8 cellular contexts compared by ENCODE assay signal in the genomic region with DNA sequence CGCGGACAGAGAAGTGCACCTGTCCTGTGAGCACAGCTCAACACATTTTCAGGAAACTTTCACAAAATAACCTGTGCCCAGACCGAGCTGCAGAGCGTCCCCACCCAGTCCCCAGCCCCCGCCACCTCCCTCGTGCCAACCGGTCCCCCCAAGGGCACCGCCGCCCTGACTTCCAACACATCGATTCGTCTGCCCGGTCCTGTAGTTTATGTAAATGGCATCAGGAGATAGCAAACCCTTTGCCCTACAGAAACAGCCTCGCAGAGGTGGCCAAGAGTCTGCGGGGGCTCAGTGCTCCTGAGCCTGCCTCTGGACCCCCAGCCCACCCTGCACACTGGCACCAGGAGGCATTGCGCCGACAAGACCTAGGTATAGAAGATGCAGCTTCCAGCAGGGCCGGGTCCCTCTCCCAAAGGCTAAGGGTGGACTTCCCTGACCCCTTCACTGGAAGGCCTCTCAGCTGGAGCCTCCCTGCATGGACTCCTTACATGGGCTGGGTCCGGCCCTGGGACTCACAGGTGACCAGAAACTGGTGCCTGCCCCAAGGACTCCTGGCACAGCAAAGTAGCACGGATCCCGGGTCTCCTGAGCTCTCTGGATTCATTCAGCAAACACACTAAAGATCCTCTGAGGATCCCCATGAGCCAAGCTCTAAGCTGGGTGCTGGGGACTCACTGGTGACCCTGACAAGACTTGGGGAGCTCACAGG. TPM values are rescaled to one million over a fixed set of nuclear protein-coding genes. Genes with fewer than 3 reads are reported as not detected.
DNase-seq lines count a peak whose midpoint lies in the region; ATAC-seq, FAIRE-seq and TF ChIP-seq lines count a peak whose summit lies in the region.

No MANE protein-coding gene starts in this region.

- peaks cover 29% of the 10 kb centered on the region for H3K27me3 ChIP-seq in HUES6 (ENCODE audit: control insufficient read depth, insufficient read depth, low read length)
- H3K27me3 ChIP-seq in bronchial epithelial cell (ENCODE audit: control insufficient read depth, insufficient read depth, low read length) = peaks cover 3% of the 10 kb centered on the region
- peaks cover 8 to 9% of the 10 kb centered on the region in 2 donors for H3K27me3 ChIP-seq in mucosa of rectum (ENCODE audit: control insufficient read depth in 2 of 2, insufficient read depth in 2 of 2, low read length in 2 of 2)

- peaks cover 11% of the 10 kb centered on the region for H3K4me1 ChIP-seq in A549
- H3K4me1 ChIP-seq in HUES6 (ENCODE audit: control insufficient read depth, insufficient read depth, low read length) = peaks cover 22% of the 10 kb centered on the region
- H3K4me1 ChIP-seq in mucosa of rectum (ENCODE audit: control insufficient read depth in 2 of 2, insufficient read depth in 2 of 2, low read length in 2 of 2) = peaks cover 8 to 16% of the 10 kb centered on the region in 2 donors

- H3K9me3 ChIP-seq in A549 = no peaks in the 10 kb centered on the region
- no peaks in the 10 kb centered on the region for H3K9me3 ChIP-seq in HUES6 (ENCODE audit: control insufficient read depth, insufficient read depth, low read depth, low read length)
- no peaks in the 10 kb centered on the region for H3K9me3 ChIP-seq in mucosa of rectum (ENCODE audit: control insufficient read depth in 2 of 2, low read length in 2 of 2)

- 38% methylated on average over 6 of the region's 20 CpGs for WGBS in A549 (ENCODE audit: missing lambda C conversion rate)

- H3K9ac ChIP-seq in HUES6 (ENCODE audit: low read length) = no peak overlapping the region
- H3K9ac ChIP-seq in mucosa of rectum (ENCODE audit: low read depth in 1 of 2, low read length in 2 of 2) = peak overlapping the region in 1 of 2 donors; percentile 36

- no peak for DNase-seq in A549 (ENCODE audit: low read depth in 1 of 2, low spot score in 1 of 2)
- DNase-seq in bronchial epithelial cell (ENCODE audit: low read depth) = no peak
- no peak for DNase-seq in SHP77 (lab: John Stamatoyannopoulos, UW)
- no peak for DNase-seq in GM20000 (ENCODE audit: low spot score)
- DNase-seq in AG08396 (ENCODE audit: low spot score) = no peak

- FAIRE-seq in A549 (lab: Jason Lieb, UNC) = no peak
- no peak for FAIRE-seq in bronchial epithelial cell (lab: Jason Lieb, UNC)

- CTCF ChIA-PET in A549 (lab: Yijun Ruan, JAX) = interaction anchor here (1.1 to 8.8 kb wide), 3 partner anchors 8 to 12 kb away, joined by 3 to 54 read pairs (median 5); a partner anchor contains a TSS

- TF ChIP-seq EP300 in A549 (IDR thresholded peaks at IDR 0.05) = no peak

- TF ChIP-seq CTCF in A549 (IDR thresholded peaks at IDR 0.05) (no peak), bronchial epithelial cell (IDR thresholded peaks at IDR 0.05; ENCODE audit: insufficient read depth, low read length, severe bottlenecking) (no peak), GM20000 (IDR thresholded peaks at IDR 0.05; ENCODE audit: extremely low read depth, missing control alignments) (no peak)

- POLR2A ChIA-PET in A549 (lab: Yijun Ruan, JAX) = no interaction called here

- no peak for TF ChIP-seq POLR2A in A549 (IDR thresholded peaks at IDR 0.05; ENCODE audit: low read length)

- peak overlapping the region; percentile 98 for H3K4me2 ChIP-seq in A549

- peak in 1 of 2 experiments; percentile 10; a peak in 2 of 6 replicates for ATAC-seq in A549
- no peak for ATAC-seq in GM21367 (IDR thresholded peaks at IDR 0.05; ENCODE audit: unreplicated experiment)

- no peak for TF ChIP-seq RAD21 in A549 (conservative IDR thresholded peaks at IDR 0.05 in 1 of 2, IDR thresholded peaks at IDR 0.05 in 1 of 2)

- H3K36me3 ChIP-seq in HUES6 (ENCODE audit: control insufficient read depth, insufficient read depth, low read length) = no peaks in the 10 kb centered on the region
- H3K36me3 ChIP-seq in bronchial epithelial cell (ENCODE audit: control insufficient read depth, insufficient read depth, low read length) = no peaks in the 10 kb centered on the region
- H3K36me3 ChIP-seq in mucosa of rectum (ENCODE audit: control insufficient read depth in 2 of 2, insufficient read depth in 2 of 2, low read length in 2 of 2) = no peaks in the 10 kb centered on the region

- H3K4me3 ChIP-seq in A549 (peak overlapping the region; percentile 66), HUES6 (ENCODE audit: low read depth, low read length) (peak overlapping the region; percentile 66), bronchial epithelial cell (ENCODE audit: low read depth, low read length) (peak overlapping the region; percentile 66), mucosa of rectum (ENCODE audit: low read length in 2 of 2) (peak overlapping the region; percentile 49 to 66)

- peak overlapping the region; percentile 74 to 90; a peak in 5 of 6 replicates for H3K27ac ChIP-seq in A549
- H3K27ac ChIP-seq in HUES6 (ENCODE audit: low read depth, low read length) = no peak overlapping the region
- no peak overlapping the region for H3K27ac ChIP-seq in mucosa of rectum (ENCODE audit: low read depth in 2 of 2, low read length in 2 of 2)

TF ChIP-seq in A549, 52 proteins besides CTCF, POLR2A, EP300 and RAD21 (continues in another document):
- no peak for TF ChIP-seq ZC3H11A (IDR thresholded peaks at IDR 0.05)
- TF ChIP-seq SMC3 (IDR thresholded peaks at IDR 0.05) = no peak
- no peak for TF ChIP-seq JUN (IDR thresholded peaks at IDR 0.05)
- no peak for TF ChIP-seq CBX8 (IDR thresholded peaks at IDR 0.05)
- TF ChIP-seq RARB (CRISPR knock-in tag; IDR thresholded peaks at IDR 0.05) = no peak
- TF ChIP-seq, protein P1, sequence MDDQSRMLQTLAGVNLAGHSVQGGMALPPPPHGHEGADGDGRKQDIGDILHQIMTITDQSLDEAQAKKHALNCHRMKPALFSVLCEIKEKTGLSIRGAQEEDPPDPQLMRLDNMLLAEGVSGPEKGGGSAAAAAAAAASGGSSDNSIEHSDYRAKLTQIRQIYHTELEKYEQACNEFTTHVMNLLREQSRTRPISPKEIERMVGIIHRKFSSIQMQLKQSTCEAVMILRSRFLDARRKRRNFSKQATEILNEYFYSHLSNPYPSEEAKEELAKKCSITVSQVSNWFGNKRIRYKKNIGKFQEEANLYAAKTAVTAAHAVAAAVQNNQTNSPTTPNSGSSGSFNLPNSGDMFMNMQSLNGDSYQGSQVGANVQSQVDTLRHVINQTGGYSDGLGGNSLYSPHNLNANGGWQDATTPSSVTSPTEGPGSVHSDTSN (IDR thresholded peaks at IDR 0.05) = no peak
- TF ChIP-seq, protein P2, sequence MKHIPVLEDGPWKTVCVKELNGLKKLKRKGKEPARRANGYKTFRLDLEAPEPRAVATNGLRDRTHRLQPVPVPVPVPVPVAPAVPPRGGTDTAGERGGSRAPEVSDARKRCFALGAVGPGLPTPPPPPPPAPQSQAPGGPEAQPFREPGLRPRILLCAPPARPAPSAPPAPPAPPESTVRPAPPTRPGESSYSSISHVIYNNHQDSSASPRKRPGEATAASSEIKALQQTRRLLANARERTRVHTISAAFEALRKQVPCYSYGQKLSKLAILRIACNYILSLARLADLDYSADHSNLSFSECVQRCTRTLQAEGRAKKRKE (CRISPR knock-in tag; IDR thresholded peaks at IDR 0.05; ENCODE audit: low read depth) = no peak

RNA-seq across cellular contexts. Expression of a gene that starts 6.6 kb away (rescaled TPM):
- polyA plus RNA-seq in A549 (2011; rRNA removed) = 0.75 and 0.84 TPM in 2 replicates
- polyA plus RNA-seq in A549 (2012; cell fraction: cytosol; rRNA removed) = 1.1 and 1.6 TPM in 2 replicates
- 7.2 and 9.2 TPM in 2 replicates for polyA plus RNA-seq in A549 (2012; cell fraction: nucleus; rRNA removed)
- 2.4 to 3.4 TPM (median 3.1 TPM) in 3 replicates for polyA plus RNA-seq in A549 (2017; fragmentation: RNase III; extraction: RNeasy Plus Mini Kit Qiagen cat#74134 plus additional on column Dnase treatment)
- polyA minus RNA-seq in A549 (2011; rRNA and poly(A)+ RNA removed) = 0.62 and 0.83 TPM in 2 replicates
- total RNA-seq in bronchial epithelial cell = 42.9 and 45.2 TPM in 2 replicates

RNA-seq across cellular contexts. Expression of a gene that starts 32.0 kb away (rescaled TPM):
- polyA plus RNA-seq in A549 (2011; rRNA removed) = 0.65 and 0.85 TPM in 2 replicates
- 2.1 and 2.6 TPM in 2 replicates for polyA plus RNA-seq in A549 (2012; cell fraction: cytosol; rRNA removed)
- polyA plus RNA-seq in A549 (2012; cell fraction: nucleus; rRNA removed) = 23.2 and 24.6 TPM in 2 replicates
- polyA plus RNA-seq in A549 (2017; fragmentation: RNase III; extraction: RNeasy Plus Mini Kit Qiagen cat#74134 plus additional on column Dnase treatment) = 3.0 to 4.5 TPM (median 3.4 TPM) in 3 replicates
- polyA minus RNA-seq in A549 (2011; rRNA and poly(A)+ RNA removed) = 0.04 and 0.83 TPM in 2 replicates
- 20.5 and 30.3 TPM in 2 replicates for total RNA-seq in bronchial epithelial cell

RNA-seq across cellular contexts. Expression of a gene that starts 56.3 kb away (rescaled TPM):
- polyA plus RNA-seq in A549 (2011; rRNA removed) (19.0 and 19.3 TPM in 2 replicates), A549 (2017; fragmentation: RNase III; extraction: RNeasy Plus Mini Kit Qiagen cat#74134 plus additional on column Dnase treatment) (4.4 to 6.4 TPM (median 4.8 TPM) in 3 replicates)
- 5.8 and 7.0 TPM in 2 replicates for polyA plus RNA-seq in A549 (2012; cell fraction: cytosol; rRNA removed)
- polyA plus RNA-seq in A549 (2012; cell fraction: nucleus; rRNA removed) = 8.7 and 13.5 TPM in 2 replicates
- polyA minus RNA-seq in A549 (2011; rRNA and poly(A)+ RNA removed) = 22.4 and 25.7 TPM in 2 replicates
- 12.3 and 14.2 TPM in 2 replicates for total RNA-seq in bronchial epithelial cell

RNA-seq across cellular contexts. Expression of a gene that starts 57.1 kb away (rescaled TPM):
- not detected in 2 replicates for polyA plus RNA-seq in A549 (2011; rRNA removed)
- polyA plus RNA-seq in A549 (2012; cell fraction: cytosol; rRNA removed) = 0.03 TPM in 1 of 2 replicates, not detected in the other
- polyA plus RNA-seq in A549 (2012; cell fraction: nucleus; rRNA removed) = 0.02 and 0.07 TPM in 2 replicates
- polyA plus RNA-seq in A549 (2017; fragmentation: RNase III; extraction: RNeasy Plus Mini Kit Qiagen cat#74134 plus additional on column Dnase treatment) = 0.04 TPM in 1 of 3 replicates, not detected in the others
- not detected in 2 replicates for polyA minus RNA-seq in A549 (2011; rRNA and poly(A)+ RNA removed)
- total RNA-seq in bronchial epithelial cell = not detected in 2 replicates

Comparison
In these comparisons a context has a peak if more than half of its experiments do, and no peak if none do; other contexts are left out.
1. H3K27ac ChIP-seq: peak in A549 (2 of 2); none in HUES6 (single experiment) and mucosa of rectum (0 of 2).
2. Peak in every context shown above with its lines, with median percentiles within 50 percentile points of each other: H3K4me3 ChIP-seq.